In genomic region chr12:14129601-14130178, GRCh38 we compare ENCODE assay signal across 20 cellular contexts.
"Had no signal": no experiment of that assay in that cellular context is flagged by ENCODE, and none has a peak within 500 bp of the region (broad histone marks: within the 10 kb centered on the region; RNA-seq: fewer than 3 reads in every experiment).

No MANE protein-coding gene starts in this region.

- H3K36me3 ChIP-seq: cardiac muscle cell, lower lobe of right lung, thyroid gland had no signal

- H3K27me3 ChIP-seq: cardiac muscle cell, foreskin keratinocyte, thyroid gland had no signal

- DNase-seq: activated CD4-positive, alpha-beta memory T cell treated with anti-CD3 and anti-CD28 coated beads, Interleukin-2, amount 10 ng/mL, durations not matched to agents 7 days and 5 days; activated CD4-positive, alpha-beta T cell treated with anti-CD3 and anti-CD28 coated beads, Interleukin-2, amount 10 ng/mL, durations not matched to agents 24 days and 14 days; activated effector memory CD4-positive, alpha-beta T cell treated with Interleukin-2 at 50 U/mL for 16 hours; activated naive CD4-positive, alpha-beta T cell treated with anti-CD3 and anti-CD28 coated beads for 36 hours; activated naive CD8-positive, alpha-beta T cell treated with anti-CD3 and anti-CD28 coated beads, Interleukin-2, amount 10 ng/mL, durations not matched to agents 7 days and 5 days; activated T-cell treated with anti-CD3 and anti-CD28 coated beads, Interleukin-2, amount 50 U/mL, for 72 hours; amniotic stem cell; effector CD8-positive, alpha-beta T cell; erythroblast; foreskin keratinocyte; lower lobe of right lung; naive thymus-derived CD8-positive, alpha-beta T cell; small intestine; stimulated activated CD4-positive, alpha-beta T cell treated with anti-CD3 and anti-CD28 coated beads, Interleukin-2, amount 100 ng/mL, for 24 hours; stimulated activated CD8-positive, alpha-beta memory T cell treated with anti-CD3 and anti-CD28 coated beads, Interleukin-4, amount 100 ng/mL, for 48 hours; stimulated activated naive CD4-positive, alpha-beta T cell; T-cell; thyroid gland had no signal

- H3K4me1 ChIP-seq: foreskin keratinocyte, lower lobe of right lung, thyroid gland had no signal

- H3K4me3 ChIP-seq: cardiac muscle cell, lower lobe of right lung, thyroid gland had no signal

- H3K27ac ChIP-seq: cardiac muscle cell, foreskin keratinocyte, lower lobe of right lung, thyroid gland, VCaP had no signal
